ENCODE assay signal across 31 cellular contexts in the genomic region with DNA sequence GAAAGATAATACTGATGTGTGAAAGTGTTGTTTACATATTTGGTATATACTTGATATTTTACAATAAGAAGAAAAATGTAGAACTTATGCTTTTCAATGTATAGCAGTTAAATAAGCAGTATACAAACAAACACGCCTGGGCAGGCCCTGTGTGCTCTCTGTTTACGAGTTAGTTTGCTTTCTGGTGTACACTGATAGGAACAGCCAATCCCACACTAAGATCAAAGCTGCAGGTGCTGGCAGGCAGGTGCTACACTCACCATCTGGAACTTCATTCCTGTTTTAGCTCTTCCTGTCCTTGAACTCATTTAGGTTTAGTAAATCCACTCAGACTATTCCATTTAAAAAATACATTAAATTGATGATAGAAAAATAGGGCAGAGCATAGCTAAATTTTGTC.
"Had no signal": no experiment of that assay in that cellular context is flagged by ENCODE, and none has a peak within 500 bp of the region (broad histone marks: within the 10 kb centered on the region; RNA-seq: fewer than 3 reads in every experiment).

No MANE protein-coding gene starts in this region.

- H3K36me3 Mint-ChIP-seq: activated CD8-positive, alpha-beta memory T cell treated with anti-CD3 and anti-CD28 coated beads, Interleukin-2, amount 10 ng/mL, durations not matched to agents 7 days and 5 days; activated naive CD8-positive, alpha-beta T cell; natural killer cell; neural progenitor cell had no signal

- DNase-seq: activated B cell treated with CpG ODN at 0.5 μM for 24 hours; activated CD4-positive, alpha-beta T cell treated with anti-CD3 and anti-CD28 coated beads, Interleukin-2, amount 50 U/mL, for 1 hour; activated CD8-positive, alpha-beta memory T cell treated with anti-CD3 and anti-CD28 coated beads, Interleukin-2, amount 10 ng/mL, durations not matched to agents 7 days and 5 days; activated CD8-positive, alpha-beta T cell treated with anti-CD3 and anti-CD28 coated beads for 36 hours; activated naive CD4-positive, alpha-beta T cell; activated T-cell treated with anti-CD3 and anti-CD28 coated beads, Interleukin-2, amount 50 U/mL, for 48 hours; anterior cingulate cortex; body of pancreas; dorsolateral prefrontal cortex; effector memory CD4-positive, alpha-beta T cell; erythroblast; islet precursor cell; left ventricle myocardium inferior; mesendoderm; natural killer cell; occipital lobe; posterior cingulate gyrus; right cardiac atrium; stimulated activated CD4-positive, alpha-beta T cell treated with anti-CD3 and anti-CD28 coated beads, Interleukin-15, amount 100 ng/mL, for 24 hours; stimulated activated CD4-positive, alpha-beta T cell treated with anti-CD3 and anti-CD28 coated beads, Interleukin-2, amount 100 ng/mL, for 24 hours; stimulated activated naive CD4-positive, alpha-beta T cell; tibial artery; upper lobe of right lung had no signal

- H3K27me3 ChIP-seq: body of pancreas, cardiac muscle cell, dorsolateral prefrontal cortex, gastroesophageal sphincter, hepatocyte, neural progenitor cell, suprapubic skin, tibial artery, upper lobe of right lung had no signal

- H3K27me3 Mint-ChIP-seq: activated B cell treated with CpG ODN at 0.5 μM for 24 hours; activated CD8-positive, alpha-beta memory T cell treated with anti-CD3 and anti-CD28 coated beads, Interleukin-2, amount 10 ng/mL, durations not matched to agents 7 days and 5 days; activated CD8-positive, alpha-beta T cell treated with anti-CD3 and anti-CD28 coated beads for 36 hours; activated naive CD8-positive, alpha-beta T cell had no signal

- H3K4me3 Mint-ChIP-seq: activated B cell treated with CpG ODN at 0.5 μM for 24 hours; activated CD8-positive, alpha-beta memory T cell treated with anti-CD3 and anti-CD28 coated beads, Interleukin-2, amount 10 ng/mL, durations not matched to agents 7 days and 5 days; activated CD8-positive, alpha-beta T cell treated with anti-CD3 and anti-CD28 coated beads for 36 hours; activated naive CD8-positive, alpha-beta T cell; natural killer cell; neural progenitor cell had no signal

- H3K36me3 ChIP-seq: cardiac muscle cell, gastroesophageal sphincter, left ventricle myocardium inferior, neural progenitor cell, suprapubic skin, tibial artery, upper lobe of right lung had no signal

- H3K4me3 ChIP-seq: body of pancreas, cardiac muscle cell, coronary artery, dorsolateral prefrontal cortex, gastroesophageal sphincter, hepatocyte, left ventricle myocardium inferior, lung, neural progenitor cell, suprapubic skin, tibial artery, upper lobe of right lung had no signal

- H3K4me1 Mint-ChIP-seq: activated B cell treated with CpG ODN at 0.5 μM for 24 hours; activated CD8-positive, alpha-beta memory T cell treated with anti-CD3 and anti-CD28 coated beads, Interleukin-2, amount 10 ng/mL, durations not matched to agents 7 days and 5 days; natural killer cell; neural progenitor cell had no signal

- H3K27ac Mint-ChIP-seq: activated B cell treated with CpG ODN at 0.5 μM for 24 hours; activated CD8-positive, alpha-beta memory T cell treated with anti-CD3 and anti-CD28 coated beads, Interleukin-2, amount 10 ng/mL, durations not matched to agents 7 days and 5 days; activated CD8-positive, alpha-beta T cell treated with anti-CD3 and anti-CD28 coated beads for 36 hours; activated naive CD8-positive, alpha-beta T cell; natural killer cell; neural progenitor cell had no signal
